In genomic region chr3:72595927-72596610, GRCh38 we compare ENCODE assay signal across 19 cellular contexts.
"Had no signal": no experiment of that assay in that cellular context is flagged by ENCODE, and none has a peak within 500 bp of the region (broad histone marks: within the 10 kb centered on the region; RNA-seq: fewer than 3 reads in every experiment).

No MANE protein-coding gene starts in this region.

- H3K4me1 Mint-ChIP-seq: naive thymus-derived CD8-positive, alpha-beta T cell had no signal

- DNase-seq: activated CD4-positive, alpha-beta T cell treated with anti-CD3 and anti-CD28 coated beads for 4 hours; activated CD8-positive, alpha-beta memory T cell treated with anti-CD3 and anti-CD28 coated beads, Interleukin-2, amount 50 U/mL, for 48 hours; activated gamma-delta T cell; activated T-cell treated with anti-CD3 and anti-CD28 coated beads, Interleukin-2, amount 50 U/mL, for 72 hours; anterior cingulate cortex; cerebellar nuclear complex; effector memory CD4-positive, alpha-beta T cell; heart right ventricle; mucosa of descending colon; naive thymus-derived CD8-positive, alpha-beta T cell; retina; stimulated activated CD4-positive, alpha-beta T cell treated with anti-CD3 and anti-CD28 coated beads, Interleukin-2, amount 100 ng/mL, for 48 hours; stimulated activated naive B cell treated with anti-CD40 and anti-IgM and Interleukin-4, amounts not matched to agents 10 μg/mL and 1 μg/mL and 100 μg/mL, for 72 hours; substantia nigra; T-helper 2 cell; transverse colon had no signal

- H3K36me3 Mint-ChIP-seq: activated naive CD8-positive, alpha-beta T cell; naive thymus-derived CD8-positive, alpha-beta T cell had no signal

- H3K4me3 Mint-ChIP-seq: activated naive CD8-positive, alpha-beta T cell; activated T-cell treated with anti-CD3 and anti-CD28 coated beads, Interleukin-2, amount 50 U/mL, for 72 hours; naive thymus-derived CD8-positive, alpha-beta T cell; stimulated activated naive B cell treated with anti-CD40 and anti-IgM and Interleukin-4, amounts not matched to agents 10 μg/mL and 1 μg/mL and 100 μg/mL, for 72 hours had no signal

- H3K27me3 Mint-ChIP-seq: activated naive CD8-positive, alpha-beta T cell had no signal

- FAIRE-seq: frontal cortex had no signal

- H3K9me3 Mint-ChIP-seq: activated T-cell treated with anti-CD3 and anti-CD28 coated beads, Interleukin-2, amount 50 U/mL, for 72 hours; naive thymus-derived CD8-positive, alpha-beta T cell; stimulated activated naive B cell treated with anti-CD40 and anti-IgM and Interleukin-4, amounts not matched to agents 10 μg/mL and 1 μg/mL and 100 μg/mL, for 72 hours had no signal

- ATAC-seq: activated T-cell treated with anti-CD3 and anti-CD28 coated beads, Interleukin-2, amount 50 U/mL, for 72 hours; heart right ventricle; left lobe of liver; mucosa of descending colon; naive thymus-derived CD8-positive, alpha-beta T cell; stimulated activated naive B cell treated with anti-CD40 and anti-IgM and Interleukin-4, amounts not matched to agents 10 μg/mL and 1 μg/mL and 100 μg/mL, for 72 hours had no signal

- H3K27ac Mint-ChIP-seq: activated naive CD8-positive, alpha-beta T cell; activated T-cell treated with anti-CD3 and anti-CD28 coated beads, Interleukin-2, amount 50 U/mL, for 72 hours; naive thymus-derived CD8-positive, alpha-beta T cell; stimulated activated naive B cell treated with anti-CD40 and anti-IgM and Interleukin-4, amounts not matched to agents 10 μg/mL and 1 μg/mL and 100 μg/mL, for 72 hours had no signal
